In genomic region chr12:94261781-94262180, GRCh38 we compare ENCODE assay signal across 8 cellular contexts.
DNase-seq lines count a peak whose midpoint lies in the region; ATAC-seq and TF ChIP-seq lines count a peak whose summit lies in the region.

No MANE protein-coding gene starts in this region.

- no peaks in the 10 kb centered on the region for H3K27me3 Mint-ChIP-seq in central memory CD8-positive, alpha-beta T cell
- H3K27me3 Mint-ChIP-seq in naive B cell: no peaks in the 10 kb centered on the region

- peaks cover 25% of the 10 kb centered on the region for H3K36me3 Mint-ChIP-seq in central memory CD8-positive, alpha-beta T cell (ENCODE audit: insufficient read depth)
- H3K36me3 Mint-ChIP-seq in naive B cell: peaks cover 15% of the 10 kb centered on the region in 2 donors

- H3K4me1 ChIP-seq in Loucy (ENCODE audit: insufficient read depth, low read length, poor library complexity, severe bottlenecking): peaks cover 23% of the 10 kb centered on the region

- peak overlapping the region; percentile 77 for H3K9ac ChIP-seq in Loucy (ENCODE audit: low read depth, low read length, poor library complexity, severe bottlenecking)

- H3K79me2 ChIP-seq in Loucy (ENCODE audit: insufficient read depth, low read length): no peaks in the 10 kb centered on the region

- peak overlapping the region; percentile 83 for H3K4me2 ChIP-seq in Loucy (ENCODE audit: low read depth, low read length, poor library complexity, severe bottlenecking)

- H3K27me3 ChIP-seq in AG04450 (ENCODE audit: control insufficient read depth, insufficient read depth, low read length): no peaks in the 10 kb centered on the region
- no peaks in the 10 kb centered on the region for H3K27me3 ChIP-seq in Loucy (ENCODE audit: insufficient read depth, low read length, poor library complexity, severe bottlenecking)

- no peaks in the 10 kb centered on the region for H3K9me3 Mint-ChIP-seq in central memory CD8-positive, alpha-beta T cell
- no peaks in the 10 kb centered on the region for H3K9me3 Mint-ChIP-seq in naive B cell

- peak overlapping the region; percentile 89 for H3K27ac ChIP-seq in AG04450 (ENCODE audit: low read depth, low read length)

- ATAC-seq in central memory CD8-positive, alpha-beta T cell (replicated peaks; ENCODE audit: extremely low read depth, poor library complexity, severe bottlenecking): no peak
- ATAC-seq in naive B cell (ENCODE audit: low read depth in 2 of 2): no peak
- ATAC-seq in HG03108 (IDR thresholded peaks at IDR 0.05; ENCODE audit: unreplicated experiment): no peak

- POLR2A ChIA-PET in AG04450 (lab: Yijun Ruan, JAX): interaction anchor here (0.5 to 1.0 kb wide), 4 partner anchors 8 to 361 kb away, joined by 3 to 6 read pairs (median 4); partner anchors contain the start of gene CEP83

- CTCF ChIA-PET in AG04450 (lab: Charles Lee): interaction anchor here (1.3 kb wide), 1 partner anchor 18 kb away, joined by 3 read pairs; no protein-coding TSS in a partner anchor

- H3K4me3 ChIP-seq in AG04450 (ENCODE audit: low read depth, low read length): peak overlapping the region; percentile 66
- peak overlapping the region; percentile 89 for H3K4me3 ChIP-seq in Loucy (ENCODE audit: low read length, poor library complexity, severe bottlenecking)

- TF ChIP-seq CTCF in AG04450 (IDR thresholded peaks at IDR 0.05; ENCODE audit: low read depth, low read length) (no peak), Loucy (conservative IDR thresholded peaks at IDR 0.05; ENCODE audit: low read length) (no peak)

- no peak for DNase-seq in AG04450 (ENCODE audit: low read depth, low spot score)
- DNase-seq in central memory CD8-positive, alpha-beta T cell (ENCODE audit: low spot score in 2 of 2): no peak
- no peak for DNase-seq in naive B cell
- no peak for DNase-seq in SIG-M5 (lab: John Stamatoyannopoulos, UW)
- DNase-seq in 8988T: no peak
- no peak for DNase-seq in activated gamma-delta T cell treated with Interleukin-2 at 50 U/mL for 16 hours

- peaks cover 31% of the 10 kb centered on the region for H3K4me1 Mint-ChIP-seq in central memory CD8-positive, alpha-beta T cell
- H3K4me1 Mint-ChIP-seq in naive B cell: peaks cover 28 to 49% (median 45%) of the 10 kb centered on the region in 3 donors

- H3K36me3 ChIP-seq in Loucy (ENCODE audit: insufficient read depth, low read length): peaks cover 7% of the 10 kb centered on the region; the same call in 1 of the 2 replicates

- H3F3A ChIP-seq in Loucy (ENCODE audit: low read depth): no peaks in the 10 kb centered on the region

- peak overlapping the region; percentile 90 for H3K4me3 Mint-ChIP-seq in central memory CD8-positive, alpha-beta T cell
- H3K4me3 Mint-ChIP-seq in naive B cell: peak overlapping the region; percentile 82 to 98 (median 93)

- H4K20me1 ChIP-seq in Loucy (ENCODE audit: insufficient read depth, low read length, poor library complexity, severe bottlenecking): no peaks in the 10 kb centered on the region

- H3K9me3 ChIP-seq in AG04450 (ENCODE audit: control insufficient read depth, insufficient read depth, low read length) (no peaks in the 10 kb centered on the region; the same call in 1 of the 2 replicates), Loucy (ENCODE audit: insufficient read depth, low read depth, low read length) (no peaks in the 10 kb centered on the region)

- no peaks in the 10 kb centered on the region for H3K9me2 ChIP-seq in Loucy (replicated peaks; ENCODE audit: low read depth, low read length)

- H3K27ac Mint-ChIP-seq in central memory CD8-positive, alpha-beta T cell (ENCODE audit: low read depth): peak overlapping the region; percentile 98
- peak overlapping the region in 3 of 6 donors; percentile 94 to 96 (median 96) for H3K27ac Mint-ChIP-seq in naive B cell

- peak overlapping the region; percentile 74; the same call in 1 of the 2 replicates for H2AFZ ChIP-seq in Loucy (ENCODE audit: low read length)
